In genomic region chr3:307182-307581, GRCh38 we compare ENCODE assay signal across 3 cellular contexts.
"Had no signal": no experiment of that assay in that cellular context is flagged by ENCODE, and none has a peak within 500 bp of the region (broad histone marks: within the 10 kb centered on the region; RNA-seq: fewer than 3 reads in every experiment).

No MANE protein-coding gene starts in this region.

- DNase-seq: GDM1, GF-D8 had no signal

- ATAC-seq: GM12878 had no signal

- H3K4me3 ChIP-seq: GM12878 had no signal
